Comparison of ENCODE assay signal across 8 cellular contexts in the genomic region with DNA sequence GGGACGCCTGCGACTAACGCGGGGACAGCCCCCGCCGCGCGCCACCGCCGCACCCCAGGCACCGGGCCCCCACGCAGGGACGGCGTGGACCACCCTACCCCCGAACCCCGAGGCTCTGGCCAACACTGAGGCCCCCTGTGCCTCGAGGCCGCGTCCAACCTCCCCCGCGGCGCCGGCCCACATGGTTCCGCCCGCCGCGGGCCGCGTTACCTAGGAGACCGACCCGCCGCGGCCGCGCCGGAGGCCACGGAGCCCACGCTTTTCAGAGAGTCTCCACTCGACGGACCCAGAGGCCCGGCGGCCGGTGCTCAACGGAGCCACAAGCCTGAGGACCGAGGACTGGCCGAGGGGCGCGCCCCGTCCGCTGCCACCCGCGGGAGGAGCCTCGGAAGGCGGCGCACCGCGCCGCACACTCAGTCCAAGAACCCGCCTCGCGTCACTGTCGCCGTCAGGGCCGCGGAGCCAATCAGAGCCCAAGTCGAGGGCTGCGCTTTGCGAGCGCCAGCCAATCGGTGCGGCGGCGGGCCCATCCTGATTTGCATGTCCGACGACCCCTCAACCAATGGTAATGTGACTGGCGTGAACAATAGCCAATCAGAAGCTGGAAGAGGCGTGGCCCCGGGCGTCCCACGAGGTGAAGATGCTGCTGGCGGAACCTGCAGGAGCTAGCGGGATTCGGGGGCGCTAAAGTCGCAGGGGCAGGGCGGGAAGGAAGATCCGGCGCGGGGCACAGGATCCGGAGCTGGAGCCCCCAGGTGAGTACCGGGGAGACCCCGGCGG. TPM values are rescaled to one million over a fixed set of nuclear protein-coding genes. Genes with fewer than 3 reads are reported as not detected.
DNase-seq lines count a peak whose midpoint lies in the region; ATAC-seq and TF ChIP-seq lines count a peak whose summit lies in the region.

A gene (minus strand): TSS at position 392 of the 780 bp plus-strand sequence. CDS start 6,136 bp downstream, outside the sequence.

- H3K36me3 ChIP-seq in ovary (no peaks in the 10 kb centered on the region), tibial artery (no peaks in the 10 kb centered on the region)

- no peaks in the 10 kb centered on the region for H3K9me3 ChIP-seq in ovary
- H3K9me3 ChIP-seq in tibial artery, result no peaks in the 10 kb centered on the region

- H3K27me3 ChIP-seq in ovary, result no peaks in the 10 kb centered on the region
- H3K27me3 ChIP-seq in tibial artery, result peaks cover 0 to 15% of the 10 kb centered on the region in 2 donors

- TF ChIP-seq CTCF in ovary (IDR thresholded peaks at IDR 0.05), result peak in 1 of 3 donors; percentile 20
- no peak for TF ChIP-seq CTCF in tibial artery (IDR thresholded peaks at IDR 0.05)

- intact Hi-C loops in Right ventricle myocardium inferior (cut with DNase I), result loop anchor here (5.0 kb wide), 1 partner anchor 215 kb away; a partner anchor contains a TSS
- intact Hi-C loops in ovary (cut with DNase I), result no loop called here
- intact Hi-C loops in tibial artery (cut with DNase I; ENCODE audit: low total_unique reads), result loop anchor here (5.0 kb wide), 1 partner anchor 400 kb away; a partner anchor contains a TSS

- WGBS in ovary, 3 donors, result 0% methylated on average over 35 to 93 of the region's 93 CpGs

- peaks cover 8% of the 10 kb centered on the region for H3K4me1 ChIP-seq in ovary (ENCODE audit: insufficient read depth)
- peaks cover 0 to 20% (median 19%) of the 10 kb centered on the region in 4 donors for H3K4me1 ChIP-seq in tibial artery

- H3K27ac ChIP-seq in ovary (peak within 1 kb of the TSS; percentile 86 to 87), tibial artery (peak within 1 kb of the TSS; percentile 75 to 81)

- peak within 1 kb of the TSS; percentile 55 for H3K4me3 ChIP-seq in ovary
- peak within 1 kb of the TSS; percentile 61 to 82 for H3K4me3 ChIP-seq in tibial artery

- TF ChIP-seq POLR2A in GM10847 (IDR thresholded peaks at IDR 0.05; ENCODE audit: extremely low read depth, insufficient read length) (peak; percentile 38), ovary (IDR thresholded peaks at IDR 0.05) (peak; percentile 39)

- ATAC-seq in HG02642 (IDR thresholded peaks at IDR 0.05; ENCODE audit: poor library complexity, unreplicated experiment), result peak; percentile 92
- ATAC-seq in Right ventricle myocardium inferior, result peak; percentile 97

- TF ChIP-seq EP300 in ovary (IDR thresholded peaks at IDR 0.05), result peak; percentile 15

- DNase-seq in NCI-H1105 treated with DMSO at 0.1 percent for 48 hours (lab: John Stamatoyannopoulos, UW), result peak; percentile 99
- DNase-seq in SW 1271 (lab: John Stamatoyannopoulos, UW), result peak; percentile 93 to 96
- peak; percentile 99 for DNase-seq in activated naive CD8-positive, alpha-beta T cell treated with anti-CD3 and anti-CD28 coated beads, Interleukin-2, amount 50 U/mL, for 16 hours (ENCODE audit: low read depth, low spot score)
- DNase-seq in Right ventricle myocardium inferior (ENCODE audit: missing footprints), result peak; percentile 100
- DNase-seq in ovary, result peak; percentile 99 to 100 (median 99)
- peak; percentile 99 to 100 for DNase-seq in tibial artery

RNA-seq across cellular contexts. Expression of the gene that starts here (rescaled TPM):
- total RNA-seq in Right ventricle myocardium inferior (4.8 TPM), ovary (10 to 100 TPM in 6 of 7 donors, 1 to 10 TPM in 1; 7.9 to 20.8 (median 11.0) TPM)
- 1 to 10 TPM; 1.5 to 5.7 TPM for polyA plus RNA-seq in ovary

Comparison
In these comparisons a context has a peak if more than half of its experiments do, and no peak if none do; other contexts are left out.
1. Peak in every context shown above with its lines: DNase-seq, ATAC-seq, H3K4me3 ChIP-seq and H3K27ac ChIP-seq.
2. intact Hi-C loops: an anchor here in Right ventricle myocardium inferior (5.0 kb wide) and tibial artery (5.0 kb wide); none called in ovary.